23 cellular contexts compared by ENCODE assay signal in the genomic region with DNA sequence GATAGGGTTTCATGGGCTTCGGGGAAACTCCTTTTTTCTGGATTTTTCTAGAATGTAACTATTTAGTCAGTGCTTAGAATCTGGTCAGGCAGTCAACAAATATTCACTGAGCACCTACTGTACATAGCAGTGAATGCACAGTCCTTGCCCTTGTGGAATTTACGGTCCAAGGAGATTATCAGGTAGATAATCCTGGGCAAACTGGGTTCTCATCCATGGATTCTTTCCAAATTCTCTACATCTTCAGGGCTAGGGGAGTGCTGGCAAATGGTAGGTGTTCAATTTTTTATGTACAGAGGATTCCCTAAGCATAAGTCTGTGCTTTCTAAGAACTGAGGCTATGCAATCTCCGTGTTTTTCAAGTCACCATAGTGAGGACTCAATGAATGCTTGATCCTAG.
"Had no signal": no experiment of that assay in that cellular context is flagged by ENCODE, and none has a peak within 500 bp of the region (broad histone marks: within the 10 kb centered on the region; RNA-seq: fewer than 3 reads in every experiment).

No MANE protein-coding gene starts in this region.

- DNase-seq: colonic mucosa; cortex of kidney; dermis blood vessel endothelial cell; dorsolateral prefrontal cortex; effector CD4-positive, alpha-beta T cell; effector CD8-positive, alpha-beta T cell; effector memory CD4-positive, alpha-beta T cell; effector memory CD8-positive, alpha-beta T cell; endodermal cell; erythroblast; esophagus squamous epithelium; foreskin fibroblast; foreskin keratinocyte; foreskin melanocyte; gastrocnemius medialis; glutamatergic neuron; head of caudate nucleus; heart left ventricle; heart right ventricle had no signal

- H3K4me1 ChIP-seq: colonic mucosa had no signal

- H3K27me3 ChIP-seq: colonic mucosa, dorsolateral prefrontal cortex, esophagus muscularis mucosa, esophagus squamous epithelium, foreskin keratinocyte, gastrocnemius medialis, gastroesophageal sphincter, heart left ventricle, heart right ventricle had no signal

- H3K36me3 ChIP-seq: colonic mucosa had no signal

- H3K27ac ChIP-seq: colonic mucosa, coronary artery, dorsolateral prefrontal cortex, epithelial cell of prostate, esophagus muscularis mucosa, foreskin keratinocyte, gastrocnemius medialis, gastroesophageal sphincter, heart left ventricle, heart right ventricle had no signal

- ATAC-seq: effector memory CD8-positive, alpha-beta T cell; foreskin keratinocyte; gastrocnemius medialis; gastroesophageal sphincter; heart left ventricle; heart right ventricle had no signal

- H3K4me3 ChIP-seq: colonic mucosa, coronary artery, dorsolateral prefrontal cortex, esophagus muscularis mucosa, esophagus squamous epithelium, gastrocnemius medialis, gastroesophageal sphincter, heart left ventricle, heart right ventricle had no signal

- H3K9me3 ChIP-seq: colonic mucosa, esophagus muscularis mucosa, esophagus squamous epithelium, gastrocnemius medialis, gastroesophageal sphincter, heart left ventricle, heart right ventricle had no signal
